13 cellular contexts compared by ENCODE assay signal in genomic region chr16:20874088-20874581, GRCh38. TPM values are rescaled to one million over a fixed set of nuclear protein-coding genes. Genes with fewer than 3 reads are reported as not detected.
DNase-seq lines count a peak whose midpoint lies in the region; ATAC-seq and TF ChIP-seq lines count a peak whose summit lies in the region.
"Had no signal": no experiment of that assay in that cellular context is flagged by ENCODE, and none has a peak within 500 bp of the region (broad histone marks: within the 10 kb centered on the region; RNA-seq: fewer than 3 reads in every experiment).

No MANE protein-coding gene starts in this region.

- peak overlapping the region; percentile 48 for H3K4me2 ChIP-seq in DOHH2 (ENCODE audit: low read length)

- DNase-seq in activated CD8-positive, alpha-beta T cell treated with anti-CD3 and anti-CD28 coated beads, Interleukin-2, amount 10 ng/mL, durations not matched to agents 7 days and 5 days: no peak
- DNase-seq in naive B cell (no peak), GM19238 (ENCODE audit: insufficient read length, low spot score) (no peak), posterior cingulate gyrus (no peak), HUDEP-2 (lab: John Stamatoyannopoulos, UW; ENCODE audit: unreplicated experiment in 76 of 76) (no peak), NCI-H526 treated with DMSO at 0.1 percent for 48 hours (lab: John Stamatoyannopoulos, UW) (no peak)
- DNase-seq: cortex of kidney, glutamatergic neuron, GOT3, NCI-H524 treated with DMSO at 0.1 percent for 48 hours had no signal

- CTCF ChIA-PET in activated CD8-positive, alpha-beta T cell treated with anti-CD3 and anti-CD28 coated beads, Interleukin-2, amount 10 ng/mL, durations not matched to agents 7 days and 5 days (lab: Charles Lee): interaction anchor here (0.8 to 6.7 kb wide), 20 partner anchors 8 to 1483 kb away, joined by 3 to 42 read pairs (median 6); partner anchors contain the start of genes DCUN1D3 and LYRM1

- intact Hi-C loops in posterior cingulate gyrus (cut with DNase I): no loop called here

- no peaks in the 10 kb centered on the region for H3K27me3 ChIP-seq in DOHH2 (ENCODE audit: control insufficient read depth, low read length)
- H3K27me3 ChIP-seq: MG63 had no signal

- H3K9me3 Mint-ChIP-seq in activated CD8-positive, alpha-beta T cell treated with anti-CD3 and anti-CD28 coated beads, Interleukin-2, amount 10 ng/mL, durations not matched to agents 7 days and 5 days (ENCODE audit: insufficient read depth): no peaks in the 10 kb centered on the region
- peaks cover 0 to 4% (median 0%) of the 10 kb centered on the region in 7 donors for H3K9me3 Mint-ChIP-seq in naive B cell

- peaks cover 26% of the 10 kb centered on the region for H3K79me2 ChIP-seq in DOHH2 (ENCODE audit: control insufficient read depth, low read length)

- no peak overlapping the region for H3K4me3 ChIP-seq in DOHH2 (ENCODE audit: low read length)
- H3K4me3 ChIP-seq: MG63 had no signal

- peaks cover 78% of the 10 kb centered on the region for H3K4me1 Mint-ChIP-seq in activated CD8-positive, alpha-beta T cell treated with anti-CD3 and anti-CD28 coated beads, Interleukin-2, amount 10 ng/mL, durations not matched to agents 7 days and 5 days (ENCODE audit: low read depth)
- peaks cover 26 to 46% (median 36%) of the 10 kb centered on the region in 3 donors for H3K4me1 Mint-ChIP-seq in naive B cell

- no peaks in the 10 kb centered on the region for H3K27me3 Mint-ChIP-seq in activated CD8-positive, alpha-beta T cell treated with anti-CD3 and anti-CD28 coated beads, Interleukin-2, amount 10 ng/mL, durations not matched to agents 7 days and 5 days (ENCODE audit: low read depth)
- no peaks in the 10 kb centered on the region for H3K27me3 Mint-ChIP-seq in naive B cell

- H3K27ac Mint-ChIP-seq in activated CD8-positive, alpha-beta T cell treated with anti-CD3 and anti-CD28 coated beads, Interleukin-2, amount 10 ng/mL, durations not matched to agents 7 days and 5 days: peak overlapping the region; percentile 97
- H3K27ac Mint-ChIP-seq in naive B cell: peak overlapping the region; percentile 49 to 95 (median 86)

- H3K9me2 ChIP-seq in DOHH2 (replicated peaks; ENCODE audit: control insufficient read depth, low read length): no peaks in the 10 kb centered on the region

- H3K4me1 ChIP-seq in DOHH2 (ENCODE audit: control insufficient read depth, low read length): peaks cover 22% of the 10 kb centered on the region

- TF ChIP-seq CTCF in DOHH2 (IDR thresholded peaks at IDR 0.05; ENCODE audit: low read depth, low read length, poor library complexity, severe bottlenecking): no peak

- POLR2A ChIA-PET in activated CD8-positive, alpha-beta T cell treated with anti-CD3 and anti-CD28 coated beads, Interleukin-2, amount 10 ng/mL, durations not matched to agents 7 days and 5 days (lab: Charles Lee): interaction anchor here (0.9 to 2.2 kb wide), 9 partner anchors 9 to 51 kb away, joined by 3 to 46 read pairs (median 4); partner anchors contain the start of genes DCUN1D3 and LYRM1

- ATAC-seq in HG02840 (IDR thresholded peaks at IDR 0.05; ENCODE audit: low FRiP score, unreplicated experiment) (peak; percentile 6), naive B cell (ENCODE audit: low read depth in 2 of 2) (no peak)
- no peak for ATAC-seq in activated CD8-positive, alpha-beta T cell treated with anti-CD3 and anti-CD28 coated beads, Interleukin-2, amount 10 ng/mL, durations not matched to agents 7 days and 5 days

- peaks cover 37% of the 10 kb centered on the region for H3K36me3 Mint-ChIP-seq in activated CD8-positive, alpha-beta T cell treated with anti-CD3 and anti-CD28 coated beads, Interleukin-2, amount 10 ng/mL, durations not matched to agents 7 days and 5 days (ENCODE audit: low read depth)
- no peaks in the 10 kb centered on the region for H3K36me3 Mint-ChIP-seq in naive B cell

- H4K20me1 ChIP-seq in DOHH2 (ENCODE audit: control insufficient read depth, insufficient read depth, low read depth, low read length): no peaks in the 10 kb centered on the region

- H3K36me3 ChIP-seq in DOHH2 (ENCODE audit: control insufficient read depth, low read length): no peaks in the 10 kb centered on the region

- no peaks in the 10 kb centered on the region for H3K9me3 ChIP-seq in DOHH2 (ENCODE audit: control insufficient read depth, insufficient read depth, low read length)
- H3K9me3 ChIP-seq: MG63 had no signal

- no peaks in the 10 kb centered on the region for H3F3A ChIP-seq in DOHH2 (ENCODE audit: control insufficient read depth, insufficient read depth)

- peak overlapping the region; percentile 70 for H3K4me3 Mint-ChIP-seq in activated CD8-positive, alpha-beta T cell treated with anti-CD3 and anti-CD28 coated beads, Interleukin-2, amount 10 ng/mL, durations not matched to agents 7 days and 5 days
- H3K4me3 Mint-ChIP-seq in naive B cell: peak overlapping the region; percentile 50 to 87 (median 73)

- no peak overlapping the region for H3K27ac ChIP-seq in DOHH2 (ENCODE audit: low read depth, low read length)

RNA-seq across cellular contexts. Expression of gene DCUN1D3, which starts 26.0 kb away (rescaled TPM):
- total RNA-seq in activated CD8-positive, alpha-beta T cell treated with anti-CD3 and anti-CD28 coated beads, Interleukin-2, amount 10 ng/mL, durations not matched to agents 7 days and 5 days: 10 to 100 TPM in 1 of 2 experiments, 1 to 10 TPM in 1; 10.0 to 10.7 TPM
- 1 to 10 TPM in 1 of 6 donors, under 1 TPM in 4, not detected in 1; 0.38 to 1.1 (median 0.52) TPM for polyA plus RNA-seq in naive B cell (ENCODE audit: low read depth in 6 of 6)

RNA-seq across cellular contexts. Expression of gene LYRM1, which starts 26.4 kb away (rescaled TPM):
- 10 to 100 TPM; 27.5 to 28.0 TPM for total RNA-seq in activated CD8-positive, alpha-beta T cell treated with anti-CD3 and anti-CD28 coated beads, Interleukin-2, amount 10 ng/mL, durations not matched to agents 7 days and 5 days
- polyA plus RNA-seq in naive B cell (ENCODE audit: low read depth in 6 of 6): 10 to 100 TPM; 44.8 to 82.9 (median 52.9) TPM
